ENCODE assay signal across 10 cellular contexts in the genomic region with DNA sequence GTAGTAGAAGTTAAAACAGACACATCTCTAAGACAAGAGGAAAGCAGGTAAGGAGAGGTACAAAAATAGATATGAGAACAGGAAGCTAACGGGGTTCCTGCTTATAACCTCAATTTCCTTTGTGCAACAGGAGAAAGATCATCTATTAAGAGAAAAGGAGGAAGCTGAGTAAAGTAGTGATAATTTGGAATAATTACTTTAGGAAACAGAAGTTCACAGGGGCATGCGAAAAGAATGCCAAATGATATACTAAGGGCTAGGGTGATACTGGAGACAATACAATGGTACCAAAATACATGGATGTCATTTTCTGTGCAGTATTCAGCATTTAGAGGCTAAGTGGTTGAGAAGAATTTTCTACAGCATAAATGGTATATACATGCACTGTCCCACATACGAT.
DNase-seq lines count a peak whose midpoint lies in the region; ATAC-seq and TF ChIP-seq lines count a peak whose summit lies in the region.
"Had no signal": no experiment of that assay in that cellular context is flagged by ENCODE, and none has a peak within 500 bp of the region (broad histone marks: within the 10 kb centered on the region; RNA-seq: fewer than 3 reads in every experiment).

No MANE protein-coding gene starts in this region.

- CTCF ChIA-PET in Panc1 (lab: Charles Lee): no interaction called here

- no peaks in the 10 kb centered on the region for H3K9me3 ChIP-seq in DOHH2 (ENCODE audit: control insufficient read depth, insufficient read depth, low read length)
- no peaks in the 10 kb centered on the region for H3K9me3 ChIP-seq in Panc1 (ENCODE audit: control insufficient read depth, insufficient read depth, low read depth, low read length)
- H3K9me3 ChIP-seq in right lobe of liver: no peaks in the 10 kb centered on the region

- H4K20me1 ChIP-seq in DOHH2 (ENCODE audit: control insufficient read depth, insufficient read depth, low read depth, low read length): peaks cover 43% of the 10 kb centered on the region

- peak overlapping the region; percentile 65 for H3K4me2 ChIP-seq in DOHH2 (ENCODE audit: low read length)

- no peak for TF ChIP-seq CTCF in DOHH2 (IDR thresholded peaks at IDR 0.05; ENCODE audit: low read depth, low read length, poor library complexity, severe bottlenecking)
- TF ChIP-seq CTCF in Panc1 (IDR thresholded peaks at IDR 0.05): no peak
- TF ChIP-seq CTCF in right lobe of liver (IDR thresholded peaks at IDR 0.05): no peak
- no peak for TF ChIP-seq CTCF in GM13976 (IDR thresholded peaks at IDR 0.05; ENCODE audit: borderline replicate concordance, control extremely low read depth, extremely low read depth, insufficient read depth, missing control alignments)

- peaks cover 18% of the 10 kb centered on the region for H3F3A ChIP-seq in DOHH2 (ENCODE audit: control insufficient read depth, insufficient read depth)

- peak overlapping the region; percentile 41 for H3K4me3 ChIP-seq in DOHH2 (ENCODE audit: low read length)
- no peak overlapping the region for H3K4me3 ChIP-seq in Panc1 (ENCODE audit: low read depth in 2 of 2, low read length in 2 of 2)
- no peak overlapping the region for H3K4me3 ChIP-seq in right lobe of liver

- BruUV-seq in Panc1 (replicated peaks; lab: Mats Ljungman, UMichigan): no TSS peak

- peaks cover 10% of the 10 kb centered on the region for H3K36me3 ChIP-seq in DOHH2 (ENCODE audit: control insufficient read depth, low read length)
- no peaks in the 10 kb centered on the region for H3K36me3 ChIP-seq in Panc1 (ENCODE audit: control insufficient read depth, insufficient read depth, low read length)
- H3K36me3 ChIP-seq in right lobe of liver: no peaks in the 10 kb centered on the region

- H3K27me3 ChIP-seq in DOHH2 (ENCODE audit: control insufficient read depth, low read length) (no peaks in the 10 kb centered on the region), Panc1 (ENCODE audit: control insufficient read depth, insufficient read depth, low read length) (no peaks in the 10 kb centered on the region), right lobe of liver (no peaks in the 10 kb centered on the region)

- in situ Hi-C loops in Panc1 (cut with HindIII; ENCODE audit: low pct_unique_long_range_greater_than_20kb, low sequenced_read_pairs): no loop called here
- in situ Hi-C loops in GM13976 (cut with MboI; ENCODE audit: low sequenced_read_pairs, unreplicated experiment): no loop called here

- H3K4me1 ChIP-seq in DOHH2 (ENCODE audit: control insufficient read depth, low read length): peaks cover 71% of the 10 kb centered on the region
- H3K4me1 ChIP-seq in Panc1 (ENCODE audit: control insufficient read depth, insufficient read depth, low read length): peaks cover 59% of the 10 kb centered on the region
- peaks cover 0 to 23% (median under 1%) of the 10 kb centered on the region in 4 donors for H3K4me1 ChIP-seq in right lobe of liver

- no peak for TF ChIP-seq POLR2A in right lobe of liver (IDR thresholded peaks at IDR 0.05)

- H3K9me2 ChIP-seq in DOHH2 (replicated peaks; ENCODE audit: control insufficient read depth, low read length): no peaks in the 10 kb centered on the region

- intact Hi-C loops in Panc1 (cut with micrococcal nuclease; ENCODE audit: unreplicated experiment) (no loop called here), right lobe of liver (cut with DNase I) (no loop called here)

- 41% methylated on average over 3 of the region's 3 CpGs for WGBS in right lobe of liver (ENCODE audit: insufficient coverage, low coverage, low lambda C conversion rate, missing lambda C conversion rate)

- H3K27ac ChIP-seq in DOHH2 (ENCODE audit: low read depth, low read length) (peak overlapping the region; percentile 46), Panc1 (ENCODE audit: low read length) (peak overlapping the region; percentile 29; the same call in 1 of the 2 replicates), right lobe of liver (no peak overlapping the region)
- H3K27ac ChIP-seq: epithelial cell of prostate had no signal

- ATAC-seq in GM21529 (IDR thresholded peaks at IDR 0.05; ENCODE audit: unreplicated experiment) (peak; percentile 29), Panc1 (no peak), right lobe of liver (peak; percentile 50 to 78 (median 62))

- POLR2A ChIA-PET in Panc1 (lab: Charles Lee): no interaction called here

- peaks cover 96% of the 10 kb centered on the region for H3K79me2 ChIP-seq in DOHH2 (ENCODE audit: control insufficient read depth, low read length)

- DNase-seq in Panc1 (ENCODE audit: low read depth, low spot score) (no peak), right lobe of liver (no peak), GM13976 (ENCODE audit: low spot score) (no peak), iPS-NIHi7 (ENCODE audit: extremely low spot score) (no peak), NCI-H524 (lab: John Stamatoyannopoulos, UW) (no peak), iPS-NIHi11 (ENCODE audit: low spot score) (no peak)
- DNase-seq: NCI-H2081 had no signal

Comparison
In these comparisons a context has a peak if more than half of its experiments do, and no peak if none do; other contexts are left out.
1. H3K27ac ChIP-seq: peak in DOHH2 (single experiment) and Panc1 (single experiment); none in right lobe of liver (0 of 3).